In the genomic region with DNA sequence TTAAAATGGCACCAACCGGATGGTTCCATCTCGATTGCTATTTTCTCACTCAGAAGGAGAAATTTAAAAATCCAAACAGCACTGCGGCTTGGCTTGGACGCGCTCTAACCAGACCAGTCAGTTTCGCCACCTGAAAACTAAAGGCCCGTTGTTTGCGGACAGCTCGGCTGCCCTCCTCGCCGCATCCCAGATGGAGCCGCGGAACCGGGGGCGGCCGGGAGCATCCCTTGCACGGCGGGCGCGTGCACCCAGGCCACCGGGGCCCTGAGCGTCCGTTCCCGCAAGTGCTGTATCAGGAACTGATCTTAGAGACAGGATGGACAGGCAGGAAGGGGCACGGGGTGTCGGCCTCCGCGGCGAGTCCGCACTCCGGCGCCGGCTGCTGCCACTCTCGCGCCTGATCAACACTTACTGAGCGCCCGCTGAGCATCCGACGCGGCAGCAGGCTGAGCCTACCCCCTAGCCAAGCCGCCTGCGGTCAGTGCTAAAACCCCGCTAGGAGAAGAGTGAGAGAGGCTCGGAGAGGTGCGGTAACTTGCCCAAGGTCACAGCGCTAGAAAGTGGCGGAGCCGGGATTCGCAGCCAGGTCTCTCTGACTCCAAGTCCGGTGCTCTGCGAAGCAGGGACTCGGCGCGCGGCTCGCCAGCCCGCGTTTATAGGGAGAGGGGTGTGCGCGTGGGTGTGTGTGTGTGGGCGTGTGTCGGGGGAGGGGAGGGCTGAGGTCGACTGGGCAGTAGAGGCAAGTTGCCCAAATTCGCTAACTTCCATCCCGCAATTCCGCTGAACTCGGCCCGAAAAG, we compare ENCODE assay signal across 8 cellular contexts. TPM values are rescaled to one million over a fixed set of nuclear protein-coding genes. Genes with fewer than 3 reads are reported as not detected.
A peak's percentile ranks its signal among the peaks of the same experiment; 100 is the strongest.
DNase-seq lines count a peak whose midpoint lies in the region; ATAC-seq, FAIRE-seq and TF ChIP-seq lines count a peak whose summit lies in the region.

A gene with protein sequence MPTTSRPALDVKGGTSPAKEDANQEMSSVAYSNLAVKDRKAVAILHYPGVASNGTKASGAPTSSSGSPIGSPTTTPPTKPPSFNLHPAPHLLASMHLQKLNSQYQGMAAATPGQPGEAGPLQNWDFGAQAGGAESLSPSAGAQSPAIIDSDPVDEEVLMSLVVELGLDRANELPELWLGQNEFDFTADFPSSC (minus strand): TSS at position 629 of the 799 bp plus-strand sequence. CDS start 3,045 bp downstream, outside the sequence.

- H3K4me3 Mint-ChIP-seq in naive B cell = peak within 1 kb of the TSS; percentile 85 to 94 (median 94)

- in situ Hi-C loops in GM13976 (cut with MboI; ENCODE audit: low sequenced_read_pairs, unreplicated experiment) = no loop called here

- ATAC-seq in naive B cell (ENCODE audit: low read depth in 2 of 2) = peak; percentile 18 to 23

- DNase-seq in GM13976 (ENCODE audit: low spot score) (peak; percentile 40), RKO (ENCODE audit: low spot score) (peak; percentile 46), choroid plexus epithelial cell (ENCODE audit: low read depth) (no peak), naive B cell (no peak), frontal cortex (ENCODE audit: low spot score in 2 of 2) (no peak), NCI-H2081 treated with DMSO at 0.1 percent for 48 hours (lab: John Stamatoyannopoulos, UW) (no peak), inferior parietal cortex (ENCODE audit: extremely low spot score) (no peak)
- DNase-seq in effector CD8-positive, alpha-beta T cell (lab: John Stamatoyannopoulos, UW) = no peak

- peaks cover 0 to 7% of the 10 kb centered on the region in 2 donors for H3K36me3 Mint-ChIP-seq in naive B cell

- H3K27me3 Mint-ChIP-seq in naive B cell = peaks cover 45 to 63% (median 61%) of the 10 kb centered on the region in 3 donors

- H3K27ac Mint-ChIP-seq in naive B cell = peak within 1 kb of the TSS in 3 of 6 donors; percentile 22 to 88 (median 80)

- H3K9me3 Mint-ChIP-seq in naive B cell = peaks cover 0 to 2% (median 0%) of the 10 kb centered on the region in 7 donors

- no peak for FAIRE-seq in frontal cortex (lab: Jason Lieb, UNC)

- H3K4me3 ChIP-seq in choroid plexus epithelial cell (ENCODE audit: low read depth, low read length) = peak within 1 kb of the TSS; percentile 59

- TF ChIP-seq CTCF in GM13976 (IDR thresholded peaks at IDR 0.05; ENCODE audit: borderline replicate concordance, control extremely low read depth, extremely low read depth, insufficient read depth, missing control alignments) = no peak
- TF ChIP-seq CTCF in choroid plexus epithelial cell (conservative IDR thresholded peaks at IDR 0.05; ENCODE audit: low read depth, low read length) = no peak

- H3K4me1 Mint-ChIP-seq in naive B cell = peaks cover 27 to 42% (median 33%) of the 10 kb centered on the region in 3 donors

RNA-seq across cellular contexts. Expression of the gene that starts here (rescaled TPM):
- under 1 TPM in 1 of 6 donors, not detected in 5; 0.83 TPM for polyA plus RNA-seq in naive B cell (ENCODE audit: low read depth in 6 of 6)
- 7.3 TPM for total RNA-seq in frontal cortex

Comparison
In these comparisons a context has a peak if more than half of its experiments do, and no peak if none do; other contexts are left out.
1. Peak in ATAC-seq in naive B cell; RNA of the gene not detected or under 1 TPM.
2. DNase-seq: peak in GM13976 (single experiment) and RKO (single experiment); none in choroid plexus epithelial cell (single experiment), naive B cell (single experiment), frontal cortex (0 of 2), NCI-H2081 treated with DMSO at 0.1 percent for 48 hours (single experiment), effector CD8-positive, alpha-beta T cell (single experiment) and inferior parietal cortex (single experiment).